Comparison of ENCODE assay signal across 10 cellular contexts in genomic region chr2:223601932-223602676, GRCh38. TPM values are rescaled to one million over a fixed set of nuclear protein-coding genes. Genes with fewer than 3 reads are reported as not detected.
DNase-seq lines count a peak whose midpoint lies in the region; ATAC-seq, FAIRE-seq and TF ChIP-seq lines count a peak whose summit lies in the region.
"Had no signal": no experiment of that assay in that cellular context is flagged by ENCODE, and none has a peak within 500 bp of the region (broad histone marks: within the 10 kb centered on the region; RNA-seq: fewer than 3 reads in every experiment).

TSS of gene SCG2 (minus strand) at chr2:223602361. CDS start at chr2:223599282, 3,079 bp downstream.

- H3K27me3 Mint-ChIP-seq in T-cell, result peaks cover 10 to 15% of the 10 kb centered on the region in 2 donors
- H3K27me3 Mint-ChIP-seq in stimulated activated memory B cell treated with anti-CD40 and anti-IgM and Interleukin-4, amounts not matched to agents 10 μg/mL and 1 μg/mL and 100 μg/mL, for 72 hours, result peaks cover 25% of the 10 kb centered on the region

- no peak within 1 kb of the TSS for H3K56ac ChIP-seq in H1 (replicated peaks; ENCODE audit: insufficient read length, low read depth, low read length)

- no peak within 1 kb of the TSS for H3K4me2 ChIP-seq in H1 (ENCODE audit: insufficient read depth in 1 of 2, low read depth in 2 of 2, low read length in 2 of 2)

- H3K9me3 ChIP-seq in H1 (ENCODE audit: insufficient read depth in 2 of 2, low read depth in 1 of 2, low read length in 1 of 2), result no peaks in the 10 kb centered on the region

- H3K36me3 Mint-ChIP-seq in T-cell, result no peaks in the 10 kb centered on the region
- no peaks in the 10 kb centered on the region for H3K36me3 Mint-ChIP-seq in stimulated activated memory B cell treated with anti-CD40 and anti-IgM and Interleukin-4, amounts not matched to agents 10 μg/mL and 1 μg/mL and 100 μg/mL, for 72 hours
- H3K36me3 Mint-ChIP-seq: activated naive CD4-positive, alpha-beta T cell treated with anti-CD3 and anti-CD28 coated beads, Interleukin-2, amount 50 U/mL, for 72 hours had no signal

- no peak within 1 kb of the TSS for H3K14ac ChIP-seq in H1 (ENCODE audit: insufficient read length)

- TF ChIP-seq RAD21 in H1 (IDR thresholded peaks at IDR 0.05 in 1 of 2, conservative IDR thresholded peaks at IDR 0.05 in 1 of 2; ENCODE audit: low read depth in 2 of 2, low read length in 2 of 2), result peak in 1 of 2 experiments; percentile 14; a peak in 1 of 4 replicates

- peaks cover 0 to 6% (median 5%) of the 10 kb centered on the region in 3 donors for H3K4me1 Mint-ChIP-seq in T-cell
- H3K4me1 Mint-ChIP-seq in stimulated activated memory B cell treated with anti-CD40 and anti-IgM and Interleukin-4, amounts not matched to agents 10 μg/mL and 1 μg/mL and 100 μg/mL, for 72 hours, result no peaks in the 10 kb centered on the region

- no peak within 1 kb of the TSS for H4K5ac ChIP-seq in H1 (ENCODE audit: insufficient read length, low read depth, low read length)

- H3K4me3 ChIP-seq in HFF-Myc (replicated peaks; ENCODE audit: low read depth, low read length) (no peak within 1 kb of the TSS), H1 (ENCODE audit: extremely low read depth in 1 of 4, insufficient read depth in 2 of 4, low read depth in 3 of 4, low read length in 4 of 4) (no peak within 1 kb of the TSS)

- H2BK12ac ChIP-seq in H1 (ENCODE audit: low read depth, low read length), result no peak within 1 kb of the TSS

- H4K8ac ChIP-seq in H1 (ENCODE audit: extremely low read depth, insufficient read depth, low read length), result no peak within 1 kb of the TSS

- H3K9ac ChIP-seq in H1 (replicated peaks in 1 of 4; ENCODE audit: extremely low read depth in 1 of 4, low read depth in 3 of 4, low read length in 3 of 4), result peak within 1 kb of the TSS in 1 of 4 experiments; percentile 49; a peak in 1 of 7 replicates

- H3K27ac Mint-ChIP-seq in T-cell, result no peak within 1 kb of the TSS
- H3K27ac Mint-ChIP-seq in stimulated activated memory B cell treated with anti-CD40 and anti-IgM and Interleukin-4, amounts not matched to agents 10 μg/mL and 1 μg/mL and 100 μg/mL, for 72 hours, result no peak within 1 kb of the TSS
- H3K27ac Mint-ChIP-seq: activated naive CD4-positive, alpha-beta T cell treated with anti-CD3 and anti-CD28 coated beads, Interleukin-2, amount 50 U/mL, for 72 hours; B cell had no signal

- no peaks in the 10 kb centered on the region for H3K27me3 ChIP-seq in H1 (replicated peaks in 1 of 4; ENCODE audit: control insufficient read depth in 3 of 4, extremely low read depth in 1 of 4, insufficient read depth in 3 of 4, low read length in 3 of 4)

- H3K9me3 Mint-ChIP-seq in T-cell, result no peaks in the 10 kb centered on the region
- H3K9me3 Mint-ChIP-seq in stimulated activated memory B cell treated with anti-CD40 and anti-IgM and Interleukin-4, amounts not matched to agents 10 μg/mL and 1 μg/mL and 100 μg/mL, for 72 hours, result no peaks in the 10 kb centered on the region

- H4K91ac ChIP-seq in H1 (replicated peaks; ENCODE audit: insufficient read length, low read length), result no peak within 1 kb of the TSS

- FAIRE-seq in H1 (lab: Jason Lieb, UNC), result no peak

- H3K23me2 ChIP-seq in H1 (ENCODE audit: low read depth, low read length), result no peaks in the 10 kb centered on the region

- no peak within 1 kb of the TSS for H3K4ac ChIP-seq in H1 (replicated peaks; ENCODE audit: insufficient read length, low read depth, low read length)

- TF ChIP-seq CTCF in HFF-Myc (IDR thresholded peaks at IDR 0.05; ENCODE audit: low read depth, low read length, missing control alignments) (peak; percentile 16), H1 (IDR thresholded peaks at IDR 0.05; ENCODE audit: control extremely low read depth in 1 of 3, insufficient read depth in 1 of 3, low read depth in 1 of 3, low read length in 3 of 3) (no peak)

- H2BK20ac ChIP-seq in H1 (ENCODE audit: low read length), result no peak within 1 kb of the TSS

- peak in 1 of 4 experiments; percentile 57 for ATAC-seq in T-cell (replicated peaks in 1 of 4)
- ATAC-seq in stimulated activated memory B cell treated with anti-CD40 and anti-IgM and Interleukin-4, amounts not matched to agents 10 μg/mL and 1 μg/mL and 100 μg/mL, for 72 hours, result peak; percentile 65

- no peak within 1 kb of the TSS for H3K4me3 Mint-ChIP-seq in T-cell
- H3K4me3 Mint-ChIP-seq in stimulated activated memory B cell treated with anti-CD40 and anti-IgM and Interleukin-4, amounts not matched to agents 10 μg/mL and 1 μg/mL and 100 μg/mL, for 72 hours, result no peak within 1 kb of the TSS
- H3K4me3 Mint-ChIP-seq: B cell had no signal

- no peak within 1 kb of the TSS for H3K18ac ChIP-seq in H1 (ENCODE audit: extremely low read depth, low read length)

- TF ChIP-seq EP300 in H1 (IDR thresholded peaks at IDR 0.05; ENCODE audit: borderline replicate concordance in 1 of 2, low read depth in 2 of 2, low read length in 2 of 2), result no peak

- no peak within 1 kb of the TSS for H2BK120ac ChIP-seq in H1 (replicated peaks; ENCODE audit: low read depth, low read length)

- 31% methylated on average over 17 of the region's 17 CpGs; no CpG with 5 or more reads in 1 of the 2 experiments for WGBS in H1 (ENCODE audit: extremely low coverage in 1 of 2, insufficient coverage in 1 of 2, insufficient read length in 1 of 2, insufficient replicate concordance in 2 of 2, low coverage in 1 of 2, low lambda C conversion rate in 2 of 2, missing lambda C conversion rate in 1 of 2), 2 experiments

- no peak for TF ChIP-seq POLR2A in H1 (IDR thresholded peaks at IDR 0.05; ENCODE audit: control extremely low read depth in 1 of 2, low read depth in 2 of 2, low read length in 2 of 2)

- no peaks in the 10 kb centered on the region for H4K20me1 ChIP-seq in H1 (replicated peaks in 1 of 2; ENCODE audit: control insufficient read depth in 1 of 2, insufficient read depth in 2 of 2, low read length in 2 of 2)

- H2BK15ac ChIP-seq in H1 (ENCODE audit: low read length), result no peak within 1 kb of the TSS

- no peak within 1 kb of the TSS for H2AFZ ChIP-seq in H1 (ENCODE audit: low read length)

- no peaks in the 10 kb centered on the region for H3K36me3 ChIP-seq in H1 (ENCODE audit: control insufficient read depth in 2 of 4, insufficient read depth in 4 of 4, low read length in 3 of 4)

- H3K27ac ChIP-seq in H1 (ENCODE audit: low read depth, low read length), result no peak within 1 kb of the TSS

- POLR2A ChIA-PET in T-cell (lab: Charles Lee), result no interaction called here
- POLR2A ChIA-PET in H1 (lab: Charles Lee; ENCODE audit: partially characterized antibody), result no interaction called here

- CTCF ChIA-PET in T-cell (lab: Charles Lee) (interaction anchor here (0.6 to 0.7 kb wide), 2 partner anchors 46 to 630 kb away, joined by 3 to 5 read pairs; no protein-coding TSS in a partner anchor), H1 (lab: Charles Lee; ENCODE audit: partially characterized antibody) (interaction anchor here (0.6 to 0.7 kb wide), 3 partner anchors 141 to 449 kb away, joined by 3 to 4 read pairs (median 3); no protein-coding TSS in a partner anchor)

- H2AK5ac ChIP-seq in H1 (ENCODE audit: low read depth, low read length), result no peak within 1 kb of the TSS

- DNase-seq in DMS 273 (lab: John Stamatoyannopoulos, UW; ENCODE audit: unreplicated experiment), result peak; percentile 79
- DNase-seq in DMS 273 treated with DMSO at 0.1 percent for 48 hours (lab: John Stamatoyannopoulos, UW), result no peak
- DNase-seq in HFF-Myc (ENCODE audit: extremely low read depth, low read depth), result peak; percentile 60
- DNase-seq in NCI-H1417 treated with DMSO at 0.1 percent for 48 hours (lab: John Stamatoyannopoulos, UW), result peak; percentile 85
- peak in 23 of 34 experiments; percentile 0 to 33 (median 6) for DNase-seq in T-cell
- peak; percentile 47 to 71 for DNase-seq in H1 (ENCODE audit: low read depth in 1 of 2, low spot score in 2 of 2)
- peak; percentile 73 for DNase-seq in medulla oblongata (ENCODE audit: extremely low spot score)

- no peak within 1 kb of the TSS for H2BK5ac ChIP-seq in H1 (ENCODE audit: low read depth, low read length)

- H3K79me1 ChIP-seq in H1 (ENCODE audit: low read depth, low read length), result no peaks in the 10 kb centered on the region

- no peak within 1 kb of the TSS for H3K23ac ChIP-seq in H1 (ENCODE audit: insufficient read length)

- H3K4me1 ChIP-seq in H1 (replicated peaks in 1 of 4; ENCODE audit: control insufficient read depth in 3 of 4, insufficient read depth in 4 of 4, low read length in 3 of 4), result no peaks in the 10 kb centered on the region

- H3K79me2 ChIP-seq in H1 (ENCODE audit: control insufficient read depth in 1 of 2, insufficient read depth in 2 of 2, low read length in 2 of 2), result no peaks in the 10 kb centered on the region

TF ChIP-seq in H1, 55 proteins besides CTCF, POLR2A, EP300 and RAD21 (continues in another document):
- TF ChIP-seq SP1 (IDR thresholded peaks at IDR 0.05; ENCODE audit: low read depth, low read length) (no peak), RNF2 (IDR thresholded peaks at IDR 0.05; ENCODE audit: borderline replicate concordance, low read depth, low read length, missing control alignments, poor library complexity, severe bottlenecking) (no peak), TEAD4 (IDR thresholded peaks at IDR 0.05; ENCODE audit: low read depth, low read length) (0 out of 2 replicates have a peak, but pooled peaks have one; percentile 5), GABPA (IDR thresholded peaks at IDR 0.05; ENCODE audit: borderline replicate concordance, insufficient read depth, low read length) (no peak), RXRA (IDR thresholded peaks at IDR 0.05; ENCODE audit: insufficient read depth, low read depth, low read length) (no peak)
- TF ChIP-seq, protein P1, sequence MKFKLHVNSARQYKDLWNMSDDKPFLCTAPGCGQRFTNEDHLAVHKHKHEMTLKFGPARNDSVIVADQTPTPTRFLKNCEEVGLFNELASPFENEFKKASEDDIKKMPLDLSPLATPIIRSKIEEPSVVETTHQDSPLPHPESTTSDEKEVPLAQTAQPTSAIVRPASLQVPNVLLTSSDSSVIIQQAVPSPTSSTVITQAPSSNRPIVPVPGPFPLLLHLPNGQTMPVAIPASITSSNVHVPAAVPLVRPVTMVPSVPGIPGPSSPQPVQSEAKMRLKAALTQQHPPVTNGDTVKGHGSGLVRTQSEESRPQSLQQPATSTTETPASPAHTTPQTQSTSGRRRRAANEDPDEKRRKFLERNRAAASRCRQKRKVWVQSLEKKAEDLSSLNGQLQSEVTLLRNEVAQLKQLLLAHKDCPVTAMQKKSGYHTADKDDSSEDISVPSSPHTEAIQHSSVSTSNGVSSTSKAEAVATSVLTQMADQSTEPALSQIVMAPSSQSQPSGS (IDR thresholded peaks at IDR 0.05; ENCODE audit: low read length), result peak; percentile 88

RNA-seq across cellular contexts. Expression of gene SCG2, which starts in this region (rescaled TPM):
- not detected for total RNA-seq in T-cell
- total RNA-seq in H1 (2021; fragmentation: NEBNext Ultra II Directional; extraction: Animal tissue kit (Norgen Biotek cat#: 25700)), result 0.77 and 1.0 TPM in 2 replicates
- polyA plus RNA-seq in H1 (2011; rRNA removed), result 0.27 and 0.54 TPM in 2 replicates
- 0.54 TPM for polyA plus RNA-seq in H1 (2011; cell fraction: cytosol; rRNA removed)
- polyA plus RNA-seq in H1 (2011; cell fraction: nucleus; rRNA removed), result 0.96 TPM
- polyA plus RNA-seq in H1 (2012, experiment 1 of 2), result 1.1 to 1.5 TPM (median 1.4 TPM) in 4 replicates
- polyA plus RNA-seq in H1 (2012, experiment 2 of 2), result 0.18 TPM
- polyA plus RNA-seq in H1 (2013, experiment 1 of 2), result 8.2 TPM
- 6.9 TPM for polyA plus RNA-seq in H1 (2013, experiment 2 of 2)
- polyA minus RNA-seq in H1 (2011; rRNA and poly(A)+ RNA removed), result 0.09 and 0.59 TPM in 2 replicates
- polyA minus RNA-seq in H1 (2011; cell fraction: cytosol; rRNA and poly(A)+ RNA removed), result not detected
- 1.4 TPM for polyA minus RNA-seq in H1 (2011; cell fraction: nucleus; rRNA and poly(A)+ RNA removed)
- total RNA-seq: activated naive CD4-positive, alpha-beta T cell treated with anti-CD3 and anti-CD28 coated beads, Interleukin-2, amount 50 U/mL, for 72 hours had no signal

Comparison
In these comparisons a context has a peak if more than half of its experiments do, and no peak if none do; other contexts are left out.
1. Peak in DNase-seq in T-cell; RNA of the gene not detected or under 1 TPM.